In the genomic region with DNA sequence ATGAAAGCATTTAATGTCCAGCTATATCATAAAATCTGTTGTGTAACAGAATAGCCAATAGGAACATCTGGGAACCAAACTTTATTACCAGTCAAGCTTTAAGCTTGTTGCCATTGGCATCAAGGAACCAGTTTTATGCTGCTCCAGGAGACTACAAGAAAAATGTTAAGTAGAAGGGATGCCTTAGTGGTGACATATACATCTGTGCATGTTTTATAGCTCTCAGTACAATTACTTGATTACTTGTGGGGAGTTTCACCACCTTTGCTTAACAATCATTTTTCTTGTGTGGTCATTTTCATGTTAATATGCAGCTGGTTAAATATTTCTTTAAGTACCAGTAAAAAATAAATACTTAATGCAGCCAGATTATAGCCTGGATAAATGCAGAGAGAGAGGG, we compare ENCODE assay signal across 1 cellular context.
TF ChIP-seq lines count a peak whose summit lies in the region.

No MANE protein-coding gene starts in this region.

TF ChIP-seq in SK-N-SH treated with all-trans-retinoic acid at 6 μM for 48 hours, 23 proteins besides CTCF, POLR2A, EP300 and RAD21 (continued from another document):
- no peak for TF ChIP-seq TOX (CRISPR knock-in tag; IDR thresholded peaks at IDR 0.05; ENCODE audit: borderline replicate concordance)
- no peak for TF ChIP-seq ZFP3 (CRISPR knock-in tag; IDR thresholded peaks at IDR 0.05)
- no peak for TF ChIP-seq RARB (CRISPR knock-in tag; IDR thresholded peaks at IDR 0.05)
- no peak for TF ChIP-seq ARNTL (CRISPR knock-in tag; IDR thresholded peaks at IDR 0.05; ENCODE audit: borderline replicate concordance, low read depth)
